Comparison of ENCODE assay signal across 8 cellular contexts in the genomic region with DNA sequence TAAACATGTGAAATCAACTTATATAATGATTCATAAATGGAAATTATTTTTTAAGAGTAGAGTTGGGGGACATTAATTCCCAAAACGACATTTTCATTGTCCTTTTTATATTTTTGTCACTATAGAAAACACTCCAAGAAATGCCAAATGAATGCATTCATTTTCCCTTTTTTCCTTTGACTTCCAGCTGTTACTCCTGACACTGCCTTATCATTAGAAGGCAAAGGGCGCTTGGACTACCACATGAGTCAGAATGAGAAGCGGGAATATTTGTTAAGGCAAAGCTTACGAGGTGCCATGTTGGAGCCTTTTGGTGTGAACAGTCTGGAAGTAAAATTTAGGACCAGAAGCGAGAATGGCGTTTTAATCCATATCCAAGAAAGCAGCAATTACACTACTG.
"Had no signal": no experiment of that assay in that cellular context is flagged by ENCODE, and none has a peak within 500 bp of the region (broad histone marks: within the 10 kb centered on the region; RNA-seq: fewer than 3 reads in every experiment).

No MANE protein-coding gene starts in this region.

- H3K36me3 ChIP-seq: HAP-1 had no signal

- H3K4me1 ChIP-seq: HAP-1 had no signal

- H3K27ac ChIP-seq: HL-60 had no signal

- H3K9me3 ChIP-seq: HAP-1 had no signal

- ATAC-seq: HCT116, K562 had no signal

- DNase-seq: GOT3, H7, IMR-90, KG1 had no signal

- H3K4me3 ChIP-seq: HAP-1, K562 had no signal
